In the genomic region with DNA sequence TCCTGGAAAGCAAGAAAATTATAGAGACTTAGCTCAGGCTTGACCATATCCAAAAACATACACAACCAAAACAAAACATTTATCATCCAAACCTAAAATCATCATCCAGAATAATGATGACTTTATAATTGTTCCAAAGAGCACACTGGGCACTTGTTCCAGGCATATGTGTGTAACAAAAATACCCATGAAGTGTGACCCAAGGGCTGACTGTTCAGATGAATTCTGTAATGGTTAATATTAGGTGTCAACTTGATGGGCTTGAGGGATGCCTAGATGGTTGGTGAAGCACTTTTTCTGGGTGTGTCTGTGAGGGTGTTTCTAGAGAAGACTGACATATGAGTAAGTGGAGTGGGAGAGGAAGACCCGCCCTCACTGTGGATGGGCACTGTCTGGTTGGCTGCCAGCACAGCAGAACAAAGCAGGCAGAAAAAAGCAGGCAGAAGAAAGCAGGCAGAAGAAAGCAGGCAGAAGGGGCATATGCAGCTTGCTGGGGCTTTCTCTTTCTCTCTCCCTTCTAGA, we compare ENCODE assay signal across 1 cellular context.
TF ChIP-seq lines count a peak whose summit lies in the region.

No MANE protein-coding gene starts in this region.

TF ChIP-seq in GM23338, 12 proteins besides CTCF, POLR2A, EP300 and RAD21 (continued from another document):
- no peak for TF ChIP-seq REST (IDR thresholded peaks at IDR 0.05; ENCODE audit: unreplicated experiment)
- no peak for TF ChIP-seq ZNF331 (CRISPR knock-in tag; IDR thresholded peaks at IDR 0.05; ENCODE audit: low read depth)
- no peak for TF ChIP-seq CREB1 (CRISPR knock-in tag; IDR thresholded peaks at IDR 0.05; ENCODE audit: low read depth)
- no peak for TF ChIP-seq NANOG (IDR thresholded peaks at IDR 0.05; ENCODE audit: borderline replicate concordance)
- no peak for TF ChIP-seq EZH2phosphoT487 (IDR thresholded peaks at IDR 0.05; ENCODE audit: unreplicated experiment)
- TF ChIP-seq POLR2AphosphoS5 (IDR thresholded peaks at IDR 0.05; ENCODE audit: low read depth): no peak
